In the genomic region with DNA sequence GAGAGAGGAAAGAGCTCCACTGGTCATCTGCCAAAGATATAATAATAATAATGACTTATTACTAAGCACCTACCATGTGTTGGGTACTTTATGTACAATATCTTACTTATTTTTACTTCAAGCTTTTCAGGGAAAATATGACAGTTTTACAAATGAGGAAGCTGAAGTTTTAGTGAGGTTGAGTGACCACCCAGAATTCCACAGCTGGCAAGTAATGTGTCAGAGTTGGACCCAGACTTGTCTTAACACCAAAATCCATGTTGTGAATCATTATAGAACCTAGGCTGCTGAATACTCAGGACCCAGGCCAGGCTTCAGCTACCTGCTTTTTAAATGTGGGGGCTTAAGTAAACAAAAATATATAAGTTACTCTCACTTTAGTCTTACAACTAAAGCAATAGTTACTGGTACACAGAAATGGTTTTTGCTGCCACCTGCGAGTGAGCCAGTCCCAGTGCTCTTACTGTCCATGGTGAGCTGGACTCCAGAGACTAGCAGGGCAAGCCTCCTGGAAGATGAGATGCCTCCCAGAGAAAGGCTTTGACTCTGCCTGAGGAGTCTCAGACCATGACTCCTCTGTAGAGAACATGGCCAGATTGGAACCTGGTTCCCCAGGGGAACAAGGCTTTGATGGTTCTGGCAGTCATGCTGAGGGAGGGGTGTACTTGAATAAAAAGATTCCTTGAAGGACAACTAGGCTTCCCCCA, we compare ENCODE assay signal across 11 cellular contexts. TPM values are rescaled to one million over a fixed set of nuclear protein-coding genes. Genes with fewer than 3 reads are reported as not detected.
DNase-seq lines count a peak whose midpoint lies in the region; ATAC-seq and TF ChIP-seq lines count a peak whose summit lies in the region.
"Had no signal": no experiment of that assay in that cellular context is flagged by ENCODE, and none has a peak within 500 bp of the region (broad histone marks: within the 10 kb centered on the region; RNA-seq: fewer than 3 reads in every experiment).

No MANE protein-coding gene starts in this region.

- H3K27ac Mint-ChIP-seq in dendritic cell treated with granulocyte-macrophage colony-stimulating factor and Interleukin-4, amounts not matched to agents 40 ng/mL and 50 ng/mL, for 4 days = peak overlapping the region; percentile 74
- H3K27ac Mint-ChIP-seq: activated B cell treated with CpG ODN at 0.5 μM for 24 hours had no signal

- H3K36me3 ChIP-seq in heart right ventricle = no peaks in the 10 kb centered on the region
- H3K36me3 ChIP-seq in vagina = no peaks in the 10 kb centered on the region

- H3K36me3 Mint-ChIP-seq in dendritic cell treated with granulocyte-macrophage colony-stimulating factor and Interleukin-4, amounts not matched to agents 40 ng/mL and 50 ng/mL, for 4 days (ENCODE audit: low read depth) = no peaks in the 10 kb centered on the region
- no peaks in the 10 kb centered on the region for H3K36me3 Mint-ChIP-seq in activated T-cell treated with anti-CD3 and anti-CD28 coated beads, Interleukin-2, amount 50 U/mL, for 4 hours (ENCODE audit: insufficient read depth)

- H3K9me3 Mint-ChIP-seq in dendritic cell treated with granulocyte-macrophage colony-stimulating factor and Interleukin-4, amounts not matched to agents 40 ng/mL and 50 ng/mL, for 4 days = no peaks in the 10 kb centered on the region
- no peaks in the 10 kb centered on the region for H3K9me3 Mint-ChIP-seq in activated T-cell treated with anti-CD3 and anti-CD28 coated beads, Interleukin-2, amount 50 U/mL, for 4 hours
- H3K9me3 Mint-ChIP-seq: activated B cell treated with CpG ODN at 0.5 μM for 24 hours had no signal

- H3K9me3 ChIP-seq in heart right ventricle (no peaks in the 10 kb centered on the region), vagina (no peaks in the 10 kb centered on the region)

- H3K4me1 ChIP-seq in heart right ventricle (peaks cover 31 to 86% (median 72%) of the 10 kb centered on the region in 9 donors), vagina (peaks cover 77% of the 10 kb centered on the region)

- no peak for TF ChIP-seq POLR2A in vagina (IDR thresholded peaks at IDR 0.05)

- 90 to 93% methylated on average over 1 of the region's 1 CpG for WGBS in heart right ventricle, 2 donors

- peak overlapping the region; percentile 66 to 91 (median 78) for H3K27ac ChIP-seq in heart right ventricle
- peak overlapping the region; percentile 68 for H3K27ac ChIP-seq in vagina

- H3K27me3 ChIP-seq in heart right ventricle (no peaks in the 10 kb centered on the region), vagina (no peaks in the 10 kb centered on the region)

- H3K4me3 Mint-ChIP-seq in dendritic cell treated with granulocyte-macrophage colony-stimulating factor and Interleukin-4, amounts not matched to agents 40 ng/mL and 50 ng/mL, for 4 days = no peak overlapping the region
- H3K4me3 Mint-ChIP-seq in activated T-cell treated with anti-CD3 and anti-CD28 coated beads, Interleukin-2, amount 50 U/mL, for 4 hours = no peak overlapping the region
- H3K4me3 Mint-ChIP-seq: activated B cell treated with CpG ODN at 0.5 μM for 24 hours had no signal

- TF ChIP-seq CTCF in heart right ventricle (IDR thresholded peaks at IDR 0.05) (no peak), vagina (IDR thresholded peaks at IDR 0.05) (no peak)

- no peak for ATAC-seq in heart right ventricle
- ATAC-seq in left cardiac atrium = no peak
- ATAC-seq in activated T-cell treated with anti-CD3 and anti-CD28 coated beads, Interleukin-2, amount 50 U/mL, for 4 hours = no peak
- no peak for ATAC-seq in GM21717 (IDR thresholded peaks at IDR 0.05; ENCODE audit: unreplicated experiment)

- H3K4me3 ChIP-seq in heart right ventricle = peak overlapping the region in 1 of 10 donors; percentile 3
- no peak overlapping the region for H3K4me3 ChIP-seq in vagina

- peaks cover 30% of the 10 kb centered on the region for H3K4me1 Mint-ChIP-seq in dendritic cell treated with granulocyte-macrophage colony-stimulating factor and Interleukin-4, amounts not matched to agents 40 ng/mL and 50 ng/mL, for 4 days (ENCODE audit: low read depth)
- no peaks in the 10 kb centered on the region for H3K4me1 Mint-ChIP-seq in activated T-cell treated with anti-CD3 and anti-CD28 coated beads, Interleukin-2, amount 50 U/mL, for 4 hours (ENCODE audit: low read depth)
- H3K4me1 Mint-ChIP-seq: activated B cell treated with CpG ODN at 0.5 μM for 24 hours had no signal

- DNase-seq in heart right ventricle = no peak
- no peak for DNase-seq in left cardiac atrium
- peak; percentile 41 for DNase-seq in myocyte (ENCODE audit: low read depth)
- no peak for DNase-seq in vagina (ENCODE audit: extremely low spot score in 2 of 2)
- no peak for DNase-seq in activated T-cell treated with anti-CD3 and anti-CD28 coated beads, Interleukin-2, amount 50 U/mL, for 4 hours
- DNase-seq in NCI-H510A (lab: John Stamatoyannopoulos, UW) = no peak
- DNase-seq: activated B cell treated with CpG ODN at 0.5 μM for 24 hours; activated naive CD4-positive, alpha-beta T cell treated with anti-CD3 and anti-CD28 coated beads, Interleukin-2, amount 50 U/mL, for 16 hours; NCI-H748 treated with DMSO at 0.1 percent for 48 hours had no signal

- no peaks in the 10 kb centered on the region for H3K27me3 Mint-ChIP-seq in dendritic cell treated with granulocyte-macrophage colony-stimulating factor and Interleukin-4, amounts not matched to agents 40 ng/mL and 50 ng/mL, for 4 days
- H3K27me3 Mint-ChIP-seq in activated T-cell treated with anti-CD3 and anti-CD28 coated beads, Interleukin-2, amount 50 U/mL, for 4 hours (ENCODE audit: low read depth) = no peaks in the 10 kb centered on the region
- H3K27me3 Mint-ChIP-seq: activated B cell treated with CpG ODN at 0.5 μM for 24 hours had no signal

- intact Hi-C loops in heart right ventricle (cut with DNase I) = loop anchor here in 1 of 10 donors (5.0 kb wide), 1 partner anchor 32 kb away; no protein-coding TSS in a partner anchor
- intact Hi-C loops in left cardiac atrium (cut with DNase I) = no loop called here
- intact Hi-C loops in dendritic cell treated with granulocyte-macrophage colony-stimulating factor and Interleukin-4, amounts not matched to agents 40 ng/mL and 50 ng/mL, for 4 days (cut with micrococcal nuclease) = no loop called here
- intact Hi-C loops in vagina (cut with DNase I) = no loop called here

RNA-seq across cellular contexts. Expression of gene RUSC2, which starts 29.9 kb away (rescaled TPM):
- 10 to 100 TPM; 22.1 to 34.9 (median 28.2) TPM for total RNA-seq in heart right ventricle
- polyA plus RNA-seq in heart right ventricle = 10 to 100 TPM; 22.5 to 32.7 TPM
- total RNA-seq in left cardiac atrium = 10 to 100 TPM; 32.2 to 43.0 TPM
- 39.8 and 57.0 TPM in 2 replicates for total RNA-seq in myocyte
- 57.0 TPM for polyA plus RNA-seq in myocyte (2012)
- total RNA-seq in vagina = 18.9 TPM
- 1 to 10 TPM; 1.8 to 5.5 (median 2.1) TPM for total RNA-seq in activated T-cell treated with anti-CD3 and anti-CD28 coated beads, Interleukin-2, amount 50 U/mL, for 4 hours
